ENCODE assay signal across 1 cellular context in genomic region chr19:39940221-39940833, GRCh38.
TF ChIP-seq lines count a peak whose summit lies in the region.

No MANE protein-coding gene starts in this region.

TF ChIP-seq in GM12878, 131 proteins besides CTCF, POLR2A, EP300 and RAD21:
- TF ChIP-seq NBN (IDR thresholded peaks at IDR 0.05) (0 out of 2 replicates have a peak, but pooled peaks have one; percentile 38), TBL1XR1 (IDR thresholded peaks at IDR 0.05; ENCODE audit: low read depth, low read length) (no peak)
TF ChIP-seq in GM12878: peak in this region for 1.
